Comparison of ENCODE assay signal across 8 cellular contexts in genomic region chr10:17617031-17617911, GRCh38. TPM values are rescaled to one million over a fixed set of nuclear protein-coding genes. Genes with fewer than 3 reads are reported as not detected.
DNase-seq lines count a peak whose midpoint lies in the region; ATAC-seq and TF ChIP-seq lines count a peak whose summit lies in the region.

HACD1 (minus strand) TSS chr10:17617374; CDS start chr10:17617339, 35 bp downstream.

- peaks cover 35% of the 10 kb centered on the region for H3K27me3 Mint-ChIP-seq in stimulated activated memory B cell treated with anti-CD40 and anti-IgM and Interleukin-4, amounts not matched to agents 10 μg/mL and 1 μg/mL and 100 μg/mL, for 72 hours

- ATAC-seq in GM19023 (IDR thresholded peaks at IDR 0.05; ENCODE audit: unreplicated experiment) = peak; percentile 57
- ATAC-seq in HG03139 (IDR thresholded peaks at IDR 0.05; ENCODE audit: unreplicated experiment) = peak; percentile 70
- ATAC-seq in mucosa of descending colon = peak; percentile 86
- ATAC-seq in stimulated activated memory B cell treated with anti-CD40 and anti-IgM and Interleukin-4, amounts not matched to agents 10 μg/mL and 1 μg/mL and 100 μg/mL, for 72 hours = peak; percentile 76

- no peaks in the 10 kb centered on the region for H3K36me3 ChIP-seq in mucosa of descending colon (ENCODE audit: low read depth)

- intact Hi-C loops in mucosa of descending colon (cut with DNase I, micrococcal nuclease) = no loop called here

- H3K36me3 Mint-ChIP-seq in stimulated activated memory B cell treated with anti-CD40 and anti-IgM and Interleukin-4, amounts not matched to agents 10 μg/mL and 1 μg/mL and 100 μg/mL, for 72 hours = no peaks in the 10 kb centered on the region

- H3K4me3 Mint-ChIP-seq in stimulated activated memory B cell treated with anti-CD40 and anti-IgM and Interleukin-4, amounts not matched to agents 10 μg/mL and 1 μg/mL and 100 μg/mL, for 72 hours = peak within 1 kb of the TSS; percentile 77

- peak within 1 kb of the TSS; percentile 46 for H3K4me3 ChIP-seq in mucosa of descending colon

- peaks cover 13% of the 10 kb centered on the region for H3K4me1 Mint-ChIP-seq in stimulated activated memory B cell treated with anti-CD40 and anti-IgM and Interleukin-4, amounts not matched to agents 10 μg/mL and 1 μg/mL and 100 μg/mL, for 72 hours

- peak within 1 kb of the TSS; percentile 77 for H3K27ac ChIP-seq in epithelial cell of prostate

- no peaks in the 10 kb centered on the region for H3K9me3 ChIP-seq in mucosa of descending colon

- TF ChIP-seq CTCF in mucosa of descending colon (IDR thresholded peaks at IDR 0.05) = no peak

- H3K9me3 Mint-ChIP-seq in stimulated activated memory B cell treated with anti-CD40 and anti-IgM and Interleukin-4, amounts not matched to agents 10 μg/mL and 1 μg/mL and 100 μg/mL, for 72 hours = no peaks in the 10 kb centered on the region

- peaks cover 10% of the 10 kb centered on the region for H3K4me1 ChIP-seq in mucosa of descending colon (ENCODE audit: low read depth)

- peak within 1 kb of the TSS; percentile 41 for H3K27ac Mint-ChIP-seq in stimulated activated memory B cell treated with anti-CD40 and anti-IgM and Interleukin-4, amounts not matched to agents 10 μg/mL and 1 μg/mL and 100 μg/mL, for 72 hours

- DNase-seq in Ammon's horn (ENCODE audit: low spot score) = peak; percentile 62
- DNase-seq in NOMO-1 (lab: John Stamatoyannopoulos, UW; ENCODE audit: unreplicated experiment in 2 of 2) = peak; percentile 68 to 73
- peak; percentile 41 for DNase-seq in activated T-cell treated with anti-CD3 and anti-CD28 coated beads for 4 hours
- peak; percentile 14 for DNase-seq in epithelial cell of prostate (ENCODE audit: low read depth, low spot score)
- DNase-seq in mucosa of descending colon = peak; percentile 64 to 78 (median 74)

RNA-seq across cellular contexts. Expression of gene HACD1, which starts in this region (rescaled TPM):
- total RNA-seq in mucosa of descending colon = 10 to 100 TPM in 1 of 3 donors, 1 to 10 TPM in 2; 2.8 to 33.8 (median 6.3) TPM

Comparison
In these comparisons a context has a peak if more than half of its experiments do, and no peak if none do; other contexts are left out.
1. Peak in every context shown above with its lines: DNase-seq, ATAC-seq, H3K4me3 ChIP-seq and H3K27ac ChIP-seq.
2. DNase-seq: peak in every context shown above with its lines; median percentile 74 in mucosa of descending colon; 70 in NOMO-1; 62 in Ammon's horn; 41 in activated T-cell treated with anti-CD3 and anti-CD28 coated beads for 4 hours; 14 in epithelial cell of prostate.